18 cellular contexts compared by ENCODE assay signal in genomic region chr1:12206792-12207424, GRCh38. TPM values are rescaled to one million over a fixed set of nuclear protein-coding genes. Genes with fewer than 3 reads are reported as not detected.
A peak's percentile ranks its signal among the peaks of the same experiment; 100 is the strongest.
DNase-seq lines count a peak whose midpoint lies in the region; ATAC-seq and TF ChIP-seq lines count a peak whose summit lies in the region.
"Had no signal": no experiment of that assay in that cellular context is flagged by ENCODE, and none has a peak within 500 bp of the region (broad histone marks: within the 10 kb centered on the region; RNA-seq: fewer than 3 reads in every experiment).

No MANE protein-coding gene starts in this region.

- no peak overlapping the region for H4K5ac ChIP-seq in IMR-90 (ENCODE audit: low read depth, low read length)

- no peak for TF ChIP-seq RAD21 in IMR-90 (IDR thresholded peaks at IDR 0.05; ENCODE audit: low read length)

- peak overlapping the region; percentile 19 for H3K27ac Mint-ChIP-seq in activated CD4-positive, alpha-beta T cell treated with anti-CD3 and anti-CD28 coated beads for 36 hours
- H3K27ac Mint-ChIP-seq in immature natural killer cell, result peak overlapping the region in 4 of 6 donors; percentile 35 to 85 (median 54)

- TF ChIP-seq POLR2A in IMR-90 (IDR thresholded peaks at IDR 0.05; ENCODE audit: low read depth, low read length), result no peak

- no peak overlapping the region for H3K27ac ChIP-seq in IMR-90 (ENCODE audit: insufficient read depth, low read length)
- H3K27ac ChIP-seq: parathyroid adenoma, sigmoid colon had no signal

- no peak overlapping the region for H4K8ac ChIP-seq in IMR-90 (ENCODE audit: low read depth in 2 of 2, low read length in 2 of 2)

- H3K79me1 ChIP-seq in IMR-90 (ENCODE audit: low read depth in 1 of 2, low read length in 2 of 2), result no peaks in the 10 kb centered on the region

- no peak overlapping the region for H4K91ac ChIP-seq in IMR-90 (ENCODE audit: insufficient read depth, low read depth, low read length)

- no peak overlapping the region for H2BK20ac ChIP-seq in IMR-90 (ENCODE audit: low read depth, low read length)

- peaks cover 17% of the 10 kb centered on the region for H3K36me3 ChIP-seq in IMR-90 (ENCODE audit: control insufficient read depth, insufficient read depth, low read length)

- no peak overlapping the region for H2BK5ac ChIP-seq in IMR-90 (ENCODE audit: low read depth, low read length, poor library complexity, severe bottlenecking)

- intact Hi-C loops in activated CD4-positive, alpha-beta T cell treated with anti-CD3 and anti-CD28 coated beads for 36 hours (cut with DNase I, micrococcal nuclease), result loop anchor here (5.0 to 10.0 kb wide), 2 partner anchors 40 to 372 kb away; partner anchors contain the start of gene TNFRSF1B (in 2 of the 2)
- intact Hi-C loops in IMR-90 (cut with micrococcal nuclease), result loop anchor here (5.0 kb wide), 1 partner anchor 190 kb away; the partner anchor contains the start of gene MIIP

- H3K9ac ChIP-seq in IMR-90 (ENCODE audit: low read depth, low read length), result no peak overlapping the region
- H3K9ac ChIP-seq: parathyroid adenoma, SK-N-SH had no signal

- ATAC-seq in activated CD4-positive, alpha-beta T cell treated with anti-CD3 and anti-CD28 coated beads for 36 hours, result no peak
- ATAC-seq in IMR-90 (ENCODE audit: low read depth) (no peak), HG02852 (IDR thresholded peaks at IDR 0.05; ENCODE audit: unreplicated experiment) (no peak), GM18907 (IDR thresholded peaks at IDR 0.05; ENCODE audit: unreplicated experiment) (no peak)

- TF ChIP-seq CTCF in IMR-90 (conservative IDR thresholded peaks at IDR 0.05; ENCODE audit: low read depth, low read length), result no peak

- H3K4ac ChIP-seq in IMR-90 (ENCODE audit: low read depth, low read length), result no peak overlapping the region

- no peak overlapping the region for H2BK15ac ChIP-seq in IMR-90 (ENCODE audit: low read depth, low read length)

- no peak overlapping the region for H3K23ac ChIP-seq in IMR-90 (ENCODE audit: low read depth, low read length)

- no peak overlapping the region for H3K4me2 ChIP-seq in IMR-90 (ENCODE audit: low read depth, low read length)
- H3K4me2 ChIP-seq: SK-N-SH had no signal

- in situ Hi-C loops in IMR-90 (cut with MboI; ENCODE audit: low sequenced_read_pairs), result loop anchor here (5.0 kb wide), 1 partner anchor 80 kb away; no protein-coding TSS in a partner anchor

- CTCF ChIA-PET in activated CD4-positive, alpha-beta T cell treated with anti-CD3 and anti-CD28 coated beads for 36 hours (lab: Charles Lee), result interaction anchor here (0.6 to 8.4 kb wide), 6 partner anchors 24 to 96 kb away, joined by 3 to 265 read pairs (median 4); no protein-coding TSS in a partner anchor
- CTCF ChIA-PET in IMR-90 (lab: Yijun Ruan, JAX), result interaction anchor here (4.4 kb wide), 1 partner anchor 82 kb away, joined by 27 read pairs; no protein-coding TSS in a partner anchor

- no peaks in the 10 kb centered on the region for H3K27me3 ChIP-seq in IMR-90 (ENCODE audit: control insufficient read depth, insufficient read depth, low read length)
- H3K27me3 ChIP-seq: sigmoid colon had no signal

- H2AK5ac ChIP-seq in IMR-90 (ENCODE audit: low read depth, low read length), result no peak overlapping the region

- H3K9me3 ChIP-seq in IMR-90 (ENCODE audit: control insufficient read depth, insufficient read depth, low read length), result no peaks in the 10 kb centered on the region
- H3K9me3 ChIP-seq: sigmoid colon, SK-N-SH had no signal

- no TSS peak for BruUV-seq in IMR-90 (replicated peaks; lab: Mats Ljungman, UMichigan)

- no peaks in the 10 kb centered on the region; the same call in 1 of the 2 replicates for H3K4me1 ChIP-seq in IMR-90 (ENCODE audit: control insufficient read depth, insufficient read depth, low read length)
- H3K4me1 ChIP-seq: parathyroid adenoma had no signal

- no peaks in the 10 kb centered on the region for H3K27me3 Mint-ChIP-seq in activated CD4-positive, alpha-beta T cell treated with anti-CD3 and anti-CD28 coated beads for 36 hours
- peaks cover 2 to 24% (median 4%) of the 10 kb centered on the region in 3 donors for H3K27me3 Mint-ChIP-seq in immature natural killer cell (ENCODE audit: low read depth in 3 of 3)
- H3K27me3 Mint-ChIP-seq: CD8-positive, alpha-beta memory T cell had no signal

- peaks cover 37% of the 10 kb centered on the region for H3K36me3 Mint-ChIP-seq in activated CD4-positive, alpha-beta T cell treated with anti-CD3 and anti-CD28 coated beads for 36 hours (ENCODE audit: low read depth)
- peaks cover 4 to 17% (median 13%) of the 10 kb centered on the region in 3 donors for H3K36me3 Mint-ChIP-seq in immature natural killer cell

- peak overlapping the region; percentile 56 for H2AFZ ChIP-seq in IMR-90 (replicated peaks; ENCODE audit: low read length, poor library complexity)
- H2AFZ ChIP-seq: parathyroid adenoma had no signal

- H3K14ac ChIP-seq in IMR-90 (replicated peaks; ENCODE audit: low read depth, low read length), result no peak overlapping the region

- POLR2A ChIA-PET in activated CD4-positive, alpha-beta T cell treated with anti-CD3 and anti-CD28 coated beads for 36 hours (lab: Charles Lee), result interaction anchor here (0.6 kb wide), 1 partner anchor 27 kb away, joined by 3 read pairs; no protein-coding TSS in a partner anchor
- POLR2A ChIA-PET in IMR-90 (lab: Charles Lee; ENCODE audit: unreplicated experiment), result interaction anchor here (0.8 kb wide), 1 partner anchor 81 kb away, joined by 3 read pairs; no protein-coding TSS in a partner anchor

- H3K18ac ChIP-seq in IMR-90 (ENCODE audit: low read depth, low read length), result no peak overlapping the region

- H3K4me1 Mint-ChIP-seq in activated CD4-positive, alpha-beta T cell treated with anti-CD3 and anti-CD28 coated beads for 36 hours, result peaks cover 66% of the 10 kb centered on the region
- H3K4me1 Mint-ChIP-seq in immature natural killer cell, result peaks cover 72 to 73% of the 10 kb centered on the region in 2 donors

- DNase-seq in activated CD4-positive, alpha-beta T cell treated with anti-CD3 and anti-CD28 coated beads for 36 hours, result no peak
- DNase-seq in activated CD4-positive, alpha-beta T cell treated with anti-CD3 and anti-CD28 coated beads for 1 hour, result no peak
- DNase-seq in COLO668 (lab: John Stamatoyannopoulos, UW; ENCODE audit: unreplicated experiment), result peak; percentile 40
- DNase-seq in IMR-90, result no peak
- DNase-seq in immature natural killer cell, result no peak
- DNase-seq in GDM1 (lab: John Stamatoyannopoulos, UW), result no peak
- DNase-seq: activated CD4-positive, alpha-beta T cell treated with anti-CD3 and anti-CD28 coated beads, Interleukin-2, amount 50 U/mL, for 48 hours; CD8-positive, alpha-beta memory T cell; effector memory CD4-positive, alpha-beta T cell; EL; KBM-7; NCI-H2171 treated with DMSO at 0.1 percent for 48 hours; sigmoid colon; SK-N-SH; stimulated activated CD4-positive, alpha-beta T cell treated with anti-CD3 and anti-CD28 coated beads, Interleukin-2, amount 100 ng/mL, for 24 hours had no signal

- H3K9me3 Mint-ChIP-seq in activated CD4-positive, alpha-beta T cell treated with anti-CD3 and anti-CD28 coated beads for 36 hours (ENCODE audit: low read depth), result no peaks in the 10 kb centered on the region
- no peaks in the 10 kb centered on the region for H3K9me3 Mint-ChIP-seq in immature natural killer cell
- H3K9me3 Mint-ChIP-seq: CD8-positive, alpha-beta memory T cell had no signal

- H3K4me3 ChIP-seq in IMR-90 (ENCODE audit: insufficient read depth, low read depth, low read length), result no peak overlapping the region
- H3K4me3 ChIP-seq: sigmoid colon had no signal

- dilution Hi-C loops in IMR-90 (cut with HindIII; ENCODE audit: low sequenced_read_pairs, unreplicated experiment), result no loop called here

- H4K20me1 ChIP-seq in IMR-90 (ENCODE audit: insufficient read depth, low read length), result no peaks in the 10 kb centered on the region

- H2BK120ac ChIP-seq in IMR-90 (ENCODE audit: low read depth, low read length), result no peak overlapping the region

- H3K9me1 ChIP-seq in IMR-90 (ENCODE audit: insufficient read depth, low read length), result no peaks in the 10 kb centered on the region

- no peak overlapping the region for H3K56ac ChIP-seq in IMR-90 (ENCODE audit: extremely low read depth, insufficient read depth, low read length)

- no peak overlapping the region for H3K4me3 Mint-ChIP-seq in activated CD4-positive, alpha-beta T cell treated with anti-CD3 and anti-CD28 coated beads for 36 hours
- H3K4me3 Mint-ChIP-seq in immature natural killer cell, result no peak overlapping the region

- whole genome bisulfite sequencing in IMR-90 (ENCODE audit: extremely low coverage in 2 of 2, insufficient read length in 1 of 2), 2 experiments, result 88% methylated on average over 9 of the region's 17 CpGs; no CpG with 5 or more reads in 1 of the 2 experiments

- H2AK9ac ChIP-seq in IMR-90 (replicated peaks; ENCODE audit: low read depth, low read length, poor library complexity), result peak overlapping the region; percentile 52

TF ChIP-seq in IMR-90, 13 proteins besides CTCF, POLR2A, EP300 and RAD21:
- no peak for TF ChIP-seq MAZ (IDR thresholded peaks at IDR 0.05; ENCODE audit: borderline replicate concordance, low read depth, low read length)
- TF ChIP-seq CEBPB (IDR thresholded peaks at IDR 0.05; ENCODE audit: low read depth, low read length), result no peak
- no peak for TF ChIP-seq USF2 (IDR thresholded peaks at IDR 0.05; ENCODE audit: low read depth, low read length)
- TF ChIP-seq FOS (IDR thresholded peaks at IDR 0.05; ENCODE audit: low read depth, low read length), result no peak
- TF ChIP-seq RCOR1 (IDR thresholded peaks at IDR 0.05; ENCODE audit: insufficient replicate concordance, low read length), result no peak

RNA-seq across cellular contexts. Expression of gene VPS13D, which starts 22.9 kb away (rescaled TPM):
- 10 to 100 TPM; 20.6 to 22.9 TPM for total RNA-seq in activated CD4-positive, alpha-beta T cell treated with anti-CD3 and anti-CD28 coated beads for 36 hours
- total RNA-seq in IMR-90 (2012; rRNA removed), result 16.3 and 18.1 TPM in 2 replicates
- polyA plus RNA-seq in IMR-90 (2012; rRNA removed), result 8.1 and 9.0 TPM in 2 replicates
- 5.3 and 6.3 TPM in 2 replicates for polyA plus RNA-seq in IMR-90 (2012; cell fraction: cytosol; rRNA removed)
- 8.3 and 19.1 TPM in 2 replicates for polyA plus RNA-seq in IMR-90 (2012; cell fraction: nucleus; rRNA removed; ENCODE audit: low replicate concordance)
- 1 to 10 TPM; 4.2 to 9.9 (median 6.6) TPM for polyA plus RNA-seq in immature natural killer cell

RNA-seq across cellular contexts. Expression of gene TNFRSF1B, which starts 40.1 kb away (rescaled TPM):
- total RNA-seq in activated CD4-positive, alpha-beta T cell treated with anti-CD3 and anti-CD28 coated beads for 36 hours, result 100 to 1,000 TPM; 107 to 116 TPM
- 4.3 and 5.0 TPM in 2 replicates for total RNA-seq in IMR-90 (2012; rRNA removed)
- 8.6 and 8.9 TPM in 2 replicates for polyA plus RNA-seq in IMR-90 (2012; rRNA removed)
- polyA plus RNA-seq in IMR-90 (2012; cell fraction: cytosol; rRNA removed), result 6.3 and 11.9 TPM in 2 replicates
- polyA plus RNA-seq in IMR-90 (2012; cell fraction: nucleus; rRNA removed; ENCODE audit: low replicate concordance), result 4.3 and 6.7 TPM in 2 replicates
- 100 to 1,000 TPM; 162 to 269 (median 165) TPM for polyA plus RNA-seq in immature natural killer cell

Comparison
In these comparisons a context has a peak if more than half of its experiments do, and no peak if none do; other contexts are left out.
1. RNA of gene TNFRSF1B, which starts 40.1 kb away (total RNA-seq): 107 to 116 TPM in activated CD4-positive, alpha-beta T cell treated with anti-CD3 and anti-CD28 coated beads for 36 hours; 4.3 to 5.0 TPM in IMR-90; every median in the first group is over 10 times any median in the second.